ENCODE assay signal across 15 cellular contexts in genomic region chr11:12077535-12078280, GRCh38. TPM values are rescaled to one million over a fixed set of nuclear protein-coding genes. Genes with fewer than 3 reads are reported as not detected.
DNase-seq lines count a peak whose midpoint lies in the region; ATAC-seq and FAIRE-seq lines count a peak whose summit lies in the region.
"Had no signal": no experiment of that assay in that cellular context is flagged by ENCODE, and none has a peak within 500 bp of the region (broad histone marks: within the 10 kb centered on the region; RNA-seq: fewer than 3 reads in every experiment).

No MANE protein-coding gene starts in this region.

- no peak overlapping the region for H3K4me3 ChIP-seq in skeletal muscle satellite cell (ENCODE audit: low read length)
- H3K4me3 ChIP-seq: left ventricle myocardium inferior had no signal

- peak overlapping the region; percentile 65 for H3K4me2 ChIP-seq in skeletal muscle satellite cell (ENCODE audit: low read length)

- H3K27me3 ChIP-seq in skeletal muscle satellite cell (ENCODE audit: control insufficient read depth, insufficient read depth, low read length) = no peaks in the 10 kb centered on the region

- no peaks in the 10 kb centered on the region for H3K36me3 ChIP-seq in skeletal muscle satellite cell (ENCODE audit: insufficient read depth, low read length)
- H3K36me3 ChIP-seq: left ventricle myocardium inferior had no signal

- ATAC-seq in activated T-helper 17 cell treated with anti-CD3 and anti-CD28 coated beads, Interleukin-2, amount 50 U/mL, for 72 hours (replicated peaks) = peak; percentile 52
- no peak for ATAC-seq in GM18873 (IDR thresholded peaks at IDR 0.05; ENCODE audit: low FRiP score, unreplicated experiment)

- H3K9ac ChIP-seq in skeletal muscle satellite cell (ENCODE audit: low read depth, low read length) = peak overlapping the region; percentile 84
- H3K9ac ChIP-seq: parathyroid adenoma had no signal

- H3K36me3 Mint-ChIP-seq in activated T-helper 17 cell treated with anti-CD3 and anti-CD28 coated beads, Interleukin-2, amount 50 U/mL, for 72 hours (ENCODE audit: low read depth) = no peaks in the 10 kb centered on the region

- no peak overlapping the region for H3K4me3 Mint-ChIP-seq in activated T-helper 17 cell treated with anti-CD3 and anti-CD28 coated beads, Interleukin-2, amount 50 U/mL, for 72 hours

- FAIRE-seq in urothelium cell line (lab: Jason Lieb, UNC) = no peak

- H3K4me1 ChIP-seq in skeletal muscle satellite cell (ENCODE audit: control insufficient read depth, insufficient read depth, low read length) = peaks cover 50% of the 10 kb centered on the region
- H3K4me1 ChIP-seq: left ventricle myocardium inferior, parathyroid adenoma had no signal

- peaks cover 4% of the 10 kb centered on the region for H3K27me3 Mint-ChIP-seq in activated T-helper 17 cell treated with anti-CD3 and anti-CD28 coated beads, Interleukin-2, amount 50 U/mL, for 72 hours

- in situ Hi-C loops in G401 (cut with HindIII; ENCODE audit: low sequenced_read_pairs) = no loop called here

- no peaks in the 10 kb centered on the region for H3K9me3 ChIP-seq in skeletal muscle satellite cell (replicated peaks; ENCODE audit: low read length)
- H3K9me3 ChIP-seq: left ventricle myocardium inferior had no signal

- H3K4me1 Mint-ChIP-seq in activated T-helper 17 cell treated with anti-CD3 and anti-CD28 coated beads, Interleukin-2, amount 50 U/mL, for 72 hours = peaks cover 10% of the 10 kb centered on the region

- H3K9me3 Mint-ChIP-seq in activated T-helper 17 cell treated with anti-CD3 and anti-CD28 coated beads, Interleukin-2, amount 50 U/mL, for 72 hours = no peaks in the 10 kb centered on the region

- DNase-seq in G401 (ENCODE audit: low spot score) = peak; percentile 69
- peak; percentile 44 for DNase-seq in glomerular visceral epithelial cell (ENCODE audit: extremely low spot score)
- DNase-seq in stimulated activated CD4-positive, alpha-beta T cell treated with anti-CD3 and anti-CD28 coated beads, Interleukin-15, amount 100 ng/mL, for 24 hours = no peak
- DNase-seq in urothelium cell line (ENCODE audit: low spot score) = no peak
- DNase-seq in occipital lobe (lab: John Stamatoyannopoulos, UW) = no peak
- DNase-seq: GOT3; left ventricle myocardium inferior; NCI-H2081; NCI-H774; SIG-M5; stimulated activated CD4-positive, alpha-beta T cell treated with anti-CD3 and anti-CD28 coated beads, Interleukin-1b, Interleukin-23, amount 100 ng/mL, for 48 hours had no signal

- peak overlapping the region; percentile 73 for H3K27ac Mint-ChIP-seq in activated T-helper 17 cell treated with anti-CD3 and anti-CD28 coated beads, Interleukin-2, amount 50 U/mL, for 72 hours

RNA-seq across cellular contexts. Expression of gene MICAL2, which starts 32.7 kb away (rescaled TPM):
- 12.6 and 21.1 TPM in 2 replicates for total RNA-seq in G401 (2014; rRNA removed; shearing (Covaris generic))
- 100 to 1,000 TPM; 127 to 253 TPM for total RNA-seq in activated T-helper 17 cell treated with anti-CD3 and anti-CD28 coated beads, Interleukin-2, amount 50 U/mL, for 72 hours
- total RNA-seq in skeletal muscle satellite cell (2012; rRNA removed) = 25.6 and 43.9 TPM in 2 replicates
- 28.2 TPM for total RNA-seq in occipital lobe

Comparison
In these comparisons a context has a peak if more than half of its experiments do, and no peak if none do; other contexts are left out.
1. DNase-seq: peak in G401 (single experiment) and glomerular visceral epithelial cell (single experiment); none in stimulated activated CD4-positive, alpha-beta T cell treated with anti-CD3 and anti-CD28 coated beads, Interleukin-15, amount 100 ng/mL, for 24 hours (single experiment), urothelium cell line (single experiment) and occipital lobe (single experiment).